ENCODE assay signal across 18 cellular contexts in genomic region chr11:131696584-131697120, GRCh38.
DNase-seq lines count a peak whose midpoint lies in the region; ATAC-seq and TF ChIP-seq lines count a peak whose summit lies in the region.
"Had no signal": no experiment of that assay in that cellular context is flagged by ENCODE, and none has a peak within 500 bp of the region (broad histone marks: within the 10 kb centered on the region; RNA-seq: fewer than 3 reads in every experiment).

No MANE protein-coding gene starts in this region.

- H3K36me3 Mint-ChIP-seq in MCF 10A (ENCODE audit: insufficient read depth, unreplicated experiment), result peaks cover 6% of the 10 kb centered on the region
- H3K36me3 Mint-ChIP-seq: CD8-positive, alpha-beta T cell had no signal

- peaks cover 31% of the 10 kb centered on the region for H3K9me3 Mint-ChIP-seq in MCF 10A (ENCODE audit: unreplicated experiment)
- H3K9me3 Mint-ChIP-seq: CD8-positive, alpha-beta T cell; HFFc6 had no signal

- no peak overlapping the region for H3K27ac ChIP-seq in lower lobe of right lung
- no peak overlapping the region for H3K27ac ChIP-seq in left lung
- no peak overlapping the region for H3K27ac ChIP-seq in tibial artery
- H3K27ac ChIP-seq: BLaER1, KMS-11, SJCRH30 had no signal

- POLR2A ChIA-PET in MCF 10A (lab: Yijun Ruan, JAX), result no interaction called here

- TF ChIP-seq CTCF in MCF 10A (IDR thresholded peaks at IDR 0.05; ENCODE audit: unreplicated experiment), result no peak
- TF ChIP-seq CTCF in fibroblast of the aortic adventitia (IDR thresholded peaks at IDR 0.05; ENCODE audit: insufficient read depth, low read length), result no peak
- TF ChIP-seq CTCF in lower lobe of right lung (IDR thresholded peaks at IDR 0.05), result no peak
- no peak for TF ChIP-seq CTCF in left lung (IDR thresholded peaks at IDR 0.05)
- TF ChIP-seq CTCF in tibial artery (IDR thresholded peaks at IDR 0.05), result no peak

- ATAC-seq in lower lobe of right lung (no peak), left lung (no peak)
- ATAC-seq: CD8-positive, alpha-beta T cell had no signal

- intact Hi-C loops in MCF 10A (cut with micrococcal nuclease) (no loop called here), lower lobe of right lung (cut with DNase I) (no loop called here), left lung (cut with DNase I) (no loop called here), tibial artery (cut with DNase I; ENCODE audit: low total_unique reads) (no loop called here)

- H3K36me3 ChIP-seq in lower lobe of right lung, result no peaks in the 10 kb centered on the region
- H3K36me3 ChIP-seq in left lung, result no peaks in the 10 kb centered on the region
- no peaks in the 10 kb centered on the region for H3K36me3 ChIP-seq in tibial artery
- H3K36me3 ChIP-seq: BLaER1, SJCRH30 had no signal

- H3K4me3 Mint-ChIP-seq in MCF 10A (ENCODE audit: unreplicated experiment), result no peak overlapping the region
- H3K4me3 Mint-ChIP-seq: CD8-positive, alpha-beta T cell; HFFc6 had no signal

- H3K4me1 ChIP-seq in lower lobe of right lung (no peaks in the 10 kb centered on the region), left lung (no peaks in the 10 kb centered on the region), tibial artery (peaks cover 0 to 11% (median 7%) of the 10 kb centered on the region in 4 donors)
- H3K4me1 ChIP-seq: BLaER1, SJCRH30 had no signal

- no peaks in the 10 kb centered on the region for H3K27me3 Mint-ChIP-seq in MCF 10A (ENCODE audit: insufficient read depth, unreplicated experiment)

- H3K9me3 ChIP-seq in lower lobe of right lung, result no peaks in the 10 kb centered on the region
- no peaks in the 10 kb centered on the region for H3K9me3 ChIP-seq in left lung
- H3K9me3 ChIP-seq in tibial artery, result no peaks in the 10 kb centered on the region
- H3K9me3 ChIP-seq: BLaER1, SJCRH30 had no signal

- CTCF ChIA-PET in MCF 10A (lab: Yijun Ruan, JAX), result interaction anchor here (0.6 to 1.1 kb wide), 2 partner anchors 82 to 534 kb away, joined by 3 read pairs; no protein-coding TSS in a partner anchor

- H3K4me3 ChIP-seq in fibroblast of the aortic adventitia (ENCODE audit: low read depth, low read length) (no peak overlapping the region), lower lobe of right lung (no peak overlapping the region), left lung (no peak overlapping the region), tibial artery (no peak overlapping the region)
- H3K4me3 ChIP-seq: BLaER1, SJCRH30 had no signal

- BruUV-seq in MCF 10A (replicated peaks; lab: Mats Ljungman, UMichigan), result no TSS peak

- in situ Hi-C loops in T47D (cut with HindIII; ENCODE audit: low pct_unique_long_range_greater_than_20kb, low sequenced_read_pairs), result no loop called here

- no peak overlapping the region for H3K27ac Mint-ChIP-seq in MCF 10A (ENCODE audit: low read depth, unreplicated experiment)
- H3K27ac Mint-ChIP-seq: CD8-positive, alpha-beta T cell; HFFc6 had no signal

- H3K27me3 ChIP-seq in lower lobe of right lung (ENCODE audit: low read depth) (peaks cover 30% of the 10 kb centered on the region), left lung (peaks cover 0 to 44% of the 10 kb centered on the region in 2 donors), tibial artery (peaks cover 0 to 7% of the 10 kb centered on the region in 2 donors)

- DNase-seq in T47D (ENCODE audit: low read depth in 1 of 2, low spot score in 1 of 2) (peak; percentile 69 to 90), MCF 10A (ENCODE audit: unreplicated experiment) (no peak), NCI-H2227 (lab: John Stamatoyannopoulos, UW; ENCODE audit: unreplicated experiment) (peak; percentile 25), fibroblast of the aortic adventitia (ENCODE audit: low read depth) (peak; percentile 14), lower lobe of right lung (no peak), left lung (no peak), tibial artery (no peak), DMS53 (lab: John Stamatoyannopoulos, UW) (no peak)
- DNase-seq: CD8-positive, alpha-beta T cell; HFFc6; NCI-H1048; NCI-H187; NCI-H226; NCI-H524 treated with DMSO at 0.1 percent for 48 hours; RPMI8226; SJCRH30 had no signal

- H3K4me1 Mint-ChIP-seq in MCF 10A (ENCODE audit: insufficient read depth, unreplicated experiment), result no peaks in the 10 kb centered on the region

Comparison
In these comparisons a context has a peak if more than half of its experiments do, and no peak if none do; other contexts are left out.
1. DNase-seq: peak in T47D (2 of 2), NCI-H2227 (single experiment) and fibroblast of the aortic adventitia (single experiment); none in MCF 10A (single experiment), lower lobe of right lung (single experiment), left lung (0 of 2), tibial artery (0 of 2) and DMS53 (single experiment).